ENCODE assay signal across 27 cellular contexts in the genomic region with DNA sequence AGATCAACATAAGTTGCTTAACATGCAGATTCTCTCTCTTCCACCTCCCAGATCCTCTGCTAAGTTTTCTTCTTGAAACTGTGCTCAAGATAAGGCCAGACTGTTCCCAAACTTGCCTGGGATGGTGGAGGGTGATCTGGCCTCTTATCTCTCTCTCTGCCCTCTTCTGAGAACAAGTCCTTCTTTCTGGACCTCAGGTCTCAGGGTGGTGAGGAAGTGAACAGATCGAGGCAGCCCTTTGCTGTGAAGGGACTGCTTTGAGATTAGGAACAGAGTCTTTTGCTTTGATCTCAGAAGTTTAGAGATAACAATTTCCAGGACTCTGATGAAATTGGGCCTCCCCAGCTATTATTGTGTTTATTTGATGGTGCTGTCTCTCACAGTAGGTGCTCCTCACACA.
"Had no signal": no experiment of that assay in that cellular context is flagged by ENCODE, and none has a peak within 500 bp of the region (broad histone marks: within the 10 kb centered on the region; RNA-seq: fewer than 3 reads in every experiment).

No MANE protein-coding gene starts in this region.

- H3K4me3 Mint-ChIP-seq: activated B cell treated with CpG ODN at 0.5 μM for 24 hours; activated CD4-positive, alpha-beta memory T cell treated with anti-CD3 and anti-CD28 coated beads for 36 hours; activated CD4-positive, alpha-beta T cell treated with anti-CD3 and anti-CD28 coated beads, Interleukin-2, amount 10 ng/mL, durations not matched to agents 24 days and 14 days; activated naive CD4-positive, alpha-beta T cell treated with anti-CD3 and anti-CD28 coated beads, Interleukin-2, amount 10 ng/mL, durations not matched to agents 7 days and 5 days; activated naive CD8-positive, alpha-beta T cell treated with anti-CD3 and anti-CD28 coated beads for 36 hours; activated T-helper 17 cell treated with anti-CD3 and anti-CD28 coated beads, Interleukin-2, amount 50 U/mL, for 72 hours; T-helper 2 cell treated with Interferon-gamma antibody and Interleukin-4, amounts not matched to agents 5 μg/mL and 100 μg/mL, for 36 hours had no signal

- DNase-seq: activated B cell treated with CpG ODN at 0.5 μM for 24 hours; activated CD4-positive, alpha-beta memory T cell treated with anti-CD3 and anti-CD28 coated beads for 36 hours; activated CD4-positive, alpha-beta T cell treated with anti-CD3 and anti-CD28 coated beads for 1 hour; activated CD4-positive, alpha-beta T cell treated with anti-CD3 and anti-CD28 coated beads, Interleukin-2, amount 10 ng/mL, durations not matched to agents 24 days and 14 days; activated CD8-positive, alpha-beta memory T cell treated with anti-CD3 and anti-CD28 coated beads for 24 hours; activated gamma-delta T cell treated with Interleukin-2 at 50 U/mL for 16 hours; activated naive CD4-positive, alpha-beta T cell treated with anti-CD3 and anti-CD28 coated beads, Interleukin-2, amount 10 ng/mL, durations not matched to agents 7 days and 5 days; activated naive CD8-positive, alpha-beta T cell treated with anti-CD3 and anti-CD28 coated beads for 36 hours; activated T-cell treated with anti-CD3 and anti-CD28 coated beads for 4 hours; activated T-cell treated with anti-CD3 and anti-CD28 coated beads, Interleukin-2, amount 50 U/mL, for 48 hours; caudate nucleus; Karpas-422; MM.1S; NCI-H1105 treated with DMSO at 0.1 percent for 48 hours; NCI-H1436 treated with DMSO at 0.1 percent for 48 hours; NCI-H187; NCI-H2081; NCI-H446; NCI-H524; PC-3; SHP77; SW 1271 had no signal

- H3K9me3 ChIP-seq: SJSA1 had no signal

- H3K36me3 Mint-ChIP-seq: activated CD4-positive, alpha-beta memory T cell treated with anti-CD3 and anti-CD28 coated beads for 36 hours; activated naive CD4-positive, alpha-beta T cell treated with anti-CD3 and anti-CD28 coated beads, Interleukin-2, amount 10 ng/mL, durations not matched to agents 7 days and 5 days had no signal

- H3K27ac ChIP-seq: SJSA1 had no signal

- H3K27ac Mint-ChIP-seq: activated B cell treated with CpG ODN at 0.5 μM for 24 hours; activated CD4-positive, alpha-beta memory T cell treated with anti-CD3 and anti-CD28 coated beads for 36 hours; activated CD4-positive, alpha-beta T cell treated with anti-CD3 and anti-CD28 coated beads, Interleukin-2, amount 10 ng/mL, durations not matched to agents 24 days and 14 days; activated naive CD4-positive, alpha-beta T cell treated with anti-CD3 and anti-CD28 coated beads, Interleukin-2, amount 10 ng/mL, durations not matched to agents 7 days and 5 days; activated naive CD8-positive, alpha-beta T cell treated with anti-CD3 and anti-CD28 coated beads for 36 hours; activated T-helper 17 cell treated with anti-CD3 and anti-CD28 coated beads, Interleukin-2, amount 50 U/mL, for 72 hours; T-helper 2 cell treated with Interferon-gamma antibody and Interleukin-4, amounts not matched to agents 5 μg/mL and 100 μg/mL, for 36 hours had no signal

- H3K9me3 Mint-ChIP-seq: activated B cell treated with CpG ODN at 0.5 μM for 24 hours; activated CD4-positive, alpha-beta memory T cell treated with anti-CD3 and anti-CD28 coated beads for 36 hours; activated CD4-positive, alpha-beta T cell treated with anti-CD3 and anti-CD28 coated beads, Interleukin-2, amount 10 ng/mL, durations not matched to agents 24 days and 14 days; activated naive CD4-positive, alpha-beta T cell treated with anti-CD3 and anti-CD28 coated beads, Interleukin-2, amount 10 ng/mL, durations not matched to agents 7 days and 5 days; activated naive CD8-positive, alpha-beta T cell treated with anti-CD3 and anti-CD28 coated beads for 36 hours; activated T-helper 17 cell treated with anti-CD3 and anti-CD28 coated beads, Interleukin-2, amount 50 U/mL, for 72 hours; T-helper 2 cell treated with Interferon-gamma antibody and Interleukin-4, amounts not matched to agents 5 μg/mL and 100 μg/mL, for 36 hours had no signal

- ATAC-seq: activated T-helper 17 cell treated with anti-CD3 and anti-CD28 coated beads, Interleukin-2, amount 50 U/mL, for 72 hours; K562; PC-3; SK-N-SH treated with all-trans-retinoic acid at 6 μM for 48 hours had no signal

- H3K4me1 Mint-ChIP-seq: activated B cell treated with CpG ODN at 0.5 μM for 24 hours; activated CD4-positive, alpha-beta T cell treated with anti-CD3 and anti-CD28 coated beads, Interleukin-2, amount 10 ng/mL, durations not matched to agents 24 days and 14 days; activated naive CD4-positive, alpha-beta T cell treated with anti-CD3 and anti-CD28 coated beads, Interleukin-2, amount 10 ng/mL, durations not matched to agents 7 days and 5 days; activated T-helper 17 cell treated with anti-CD3 and anti-CD28 coated beads, Interleukin-2, amount 50 U/mL, for 72 hours had no signal

- H3K27me3 ChIP-seq: SJSA1 had no signal

- H3K4me3 ChIP-seq: K562, SJSA1 had no signal
